11 cellular contexts compared by ENCODE assay signal in genomic region chr21:21688877-21689276, GRCh38.
DNase-seq lines count a peak whose midpoint lies in the region; ATAC-seq and TF ChIP-seq lines count a peak whose summit lies in the region.
"Had no signal": no experiment of that assay in that cellular context is flagged by ENCODE, and none has a peak within 500 bp of the region (broad histone marks: within the 10 kb centered on the region; RNA-seq: fewer than 3 reads in every experiment).

No MANE protein-coding gene starts in this region.

- ATAC-seq in HG02588 (IDR thresholded peaks at IDR 0.05; ENCODE audit: unreplicated experiment): no peak
- ATAC-seq: gastroesophageal sphincter; stimulated activated memory B cell treated with anti-CD40 and anti-IgM and Interleukin-4, amounts not matched to agents 10 μg/mL and 1 μg/mL and 100 μg/mL, for 72 hours had no signal

- no peak for TF ChIP-seq CTCF in suprapubic skin (IDR thresholded peaks at IDR 0.05)

- H3K27ac ChIP-seq in suprapubic skin: no peak overlapping the region
- H3K27ac ChIP-seq: gastroesophageal sphincter had no signal

- TF ChIP-seq EP300 in suprapubic skin (IDR thresholded peaks at IDR 0.05): no peak

- WGBS in suprapubic skin: 62% methylated on average over 9 of the region's 9 CpGs

- H3K4me3 ChIP-seq in neuron (ENCODE audit: low read length): no peak overlapping the region
- no peak overlapping the region for H3K4me3 ChIP-seq in suprapubic skin
- H3K4me3 ChIP-seq: gastroesophageal sphincter had no signal

- no peaks in the 10 kb centered on the region for H3K27me3 ChIP-seq in neuron (ENCODE audit: insufficient read depth, low read length)
- no peaks in the 10 kb centered on the region for H3K27me3 ChIP-seq in suprapubic skin
- H3K27me3 ChIP-seq: gastroesophageal sphincter had no signal

- H3K4me1 ChIP-seq in neuron (ENCODE audit: insufficient read depth, low read length) (peaks cover 3% of the 10 kb centered on the region), suprapubic skin (no peaks in the 10 kb centered on the region)
- H3K4me1 ChIP-seq: gastroesophageal sphincter had no signal

- no peaks in the 10 kb centered on the region for H3K9me3 ChIP-seq in neuron (ENCODE audit: low read length)
- no peaks in the 10 kb centered on the region for H3K9me3 ChIP-seq in suprapubic skin
- H3K9me3 ChIP-seq: gastroesophageal sphincter had no signal

- no peaks in the 10 kb centered on the region for H3K36me3 ChIP-seq in neuron (ENCODE audit: insufficient read depth, low read length)
- no peaks in the 10 kb centered on the region for H3K36me3 ChIP-seq in suprapubic skin
- H3K36me3 ChIP-seq: gastroesophageal sphincter had no signal

- peak in 2 of 3 experiments; percentile 12 to 46 for DNase-seq in NCI-H1417 (lab: John Stamatoyannopoulos, UW)
- no peak for DNase-seq in NCI-H1417 treated with DMSO at 0.1 percent for 48 hours (lab: John Stamatoyannopoulos, UW)
- peak; percentile 26 for DNase-seq in NCI-H1105 treated with DMSO at 0.1 percent for 48 hours (lab: John Stamatoyannopoulos, UW)
- DNase-seq in astrocyte of the hippocampus (ENCODE audit: low read depth, low spot score): peak; percentile 70
- DNase-seq in suprapubic skin (ENCODE audit: low spot score in 2 of 2): no peak
- no peak for DNase-seq in activated effector memory CD4-positive, alpha-beta T cell treated with anti-CD3 and anti-CD28 coated beads, Interleukin-2, amount 50 U/mL, for 16 hours
- DNase-seq: retina had no signal

- no peak for TF ChIP-seq POLR2A in suprapubic skin (IDR thresholded peaks at IDR 0.05)

- peak overlapping the region; percentile 41 for H2AFZ ChIP-seq in neuron (ENCODE audit: low read depth, low read length)

Comparison
In these comparisons a context has a peak if more than half of its experiments do, and no peak if none do; other contexts are left out.
1. DNase-seq: peak in NCI-H1417 (2 of 3), NCI-H1105 treated with DMSO at 0.1 percent for 48 hours (single experiment) and astrocyte of the hippocampus (single experiment); none in NCI-H1417 treated with DMSO at 0.1 percent for 48 hours (single experiment), suprapubic skin (0 of 2) and activated effector memory CD4-positive, alpha-beta T cell treated with anti-CD3 and anti-CD28 coated beads, Interleukin-2, amount 50 U/mL, for 16 hours (single experiment).